12 cellular contexts compared by ENCODE assay signal in genomic region chr1:87968259-87968955, GRCh38.
A peak's percentile ranks its signal among the peaks of the same experiment; 100 is the strongest.
DNase-seq lines count a peak whose midpoint lies in the region; ATAC-seq and TF ChIP-seq lines count a peak whose summit lies in the region.
"Had no signal": no experiment of that assay in that cellular context is flagged by ENCODE, and none has a peak within 500 bp of the region (broad histone marks: within the 10 kb centered on the region; RNA-seq: fewer than 3 reads in every experiment).

No MANE protein-coding gene starts in this region.

- H3K9me3 Mint-ChIP-seq in activated CD8-positive, alpha-beta memory T cell treated with anti-CD3 and anti-CD28 coated beads, Interleukin-2, amount 10 ng/mL, durations not matched to agents 7 days and 5 days (ENCODE audit: low read depth), result no peaks in the 10 kb centered on the region
- H3K9me3 Mint-ChIP-seq: CD4-positive, alpha-beta T cell; central memory CD8-positive, alpha-beta T cell had no signal

- peaks cover 0 to 12% (median 0%) of the 10 kb centered on the region in 3 donors for H3K4me1 ChIP-seq in esophagus squamous epithelium

- ATAC-seq in sciatic nerve (peak; percentile 95), HG02610 (IDR thresholded peaks at IDR 0.05; ENCODE audit: unreplicated experiment) (no peak)
- ATAC-seq in activated CD8-positive, alpha-beta memory T cell treated with anti-CD3 and anti-CD28 coated beads, Interleukin-2, amount 10 ng/mL, durations not matched to agents 7 days and 5 days, result no peak
- ATAC-seq: left lobe of liver had no signal

- in situ Hi-C loops in astrocyte of the spinal cord (cut with HindIII; ENCODE audit: low sequenced_read_pairs), result no loop called here

- peaks cover 7% of the 10 kb centered on the region for H3K27me3 Mint-ChIP-seq in activated CD8-positive, alpha-beta memory T cell treated with anti-CD3 and anti-CD28 coated beads, Interleukin-2, amount 10 ng/mL, durations not matched to agents 7 days and 5 days
- H3K27me3 Mint-ChIP-seq: CD4-positive, alpha-beta T cell had no signal

- H3K27ac ChIP-seq in esophagus squamous epithelium, result no peak overlapping the region

- intact Hi-C loops in sciatic nerve (cut with DNase I), result no loop called here
- intact Hi-C loops in esophagus squamous epithelium (cut with DNase I), result no loop called here

- no peak for TF ChIP-seq POLR2A in esophagus squamous epithelium (IDR thresholded peaks at IDR 0.05)

- H3K36me3 Mint-ChIP-seq in activated CD8-positive, alpha-beta memory T cell treated with anti-CD3 and anti-CD28 coated beads, Interleukin-2, amount 10 ng/mL, durations not matched to agents 7 days and 5 days, result no peaks in the 10 kb centered on the region

- no peaks in the 10 kb centered on the region for H3K9me3 ChIP-seq in esophagus squamous epithelium

- no peak overlapping the region for H3K4me3 ChIP-seq in astrocyte of the spinal cord (ENCODE audit: low read depth, low read length)
- H3K4me3 ChIP-seq in esophagus squamous epithelium, result no peak overlapping the region

- CTCF ChIA-PET in activated CD8-positive, alpha-beta memory T cell treated with anti-CD3 and anti-CD28 coated beads, Interleukin-2, amount 10 ng/mL, durations not matched to agents 7 days and 5 days (lab: Charles Lee), result no interaction called here

- H3K27me3 ChIP-seq in esophagus squamous epithelium, result no peaks in the 10 kb centered on the region

- H3K36me3 ChIP-seq in esophagus squamous epithelium, result no peaks in the 10 kb centered on the region

- H3K4me1 Mint-ChIP-seq in activated CD8-positive, alpha-beta memory T cell treated with anti-CD3 and anti-CD28 coated beads, Interleukin-2, amount 10 ng/mL, durations not matched to agents 7 days and 5 days, result no peaks in the 10 kb centered on the region
- H3K4me1 Mint-ChIP-seq: central memory CD8-positive, alpha-beta T cell had no signal

- 49 to 62% methylated on average over 3 of the region's 3 CpGs for WGBS in esophagus squamous epithelium, 2 donors

- DNase-seq in GM03348 (ENCODE audit: low spot score) (peak; percentile 53), astrocyte of the spinal cord (ENCODE audit: low read depth, low spot score) (peak; percentile 85), iris pigment epithelial cell (ENCODE audit: low read depth) (peak; percentile 73), sciatic nerve (ENCODE audit: low spot score) (no peak), esophagus squamous epithelium (lab: John Stamatoyannopoulos, UW) (no peak), NCI-H510A (lab: John Stamatoyannopoulos, UW) (no peak)
- DNase-seq in activated CD8-positive, alpha-beta memory T cell treated with anti-CD3 and anti-CD28 coated beads, Interleukin-2, amount 10 ng/mL, durations not matched to agents 7 days and 5 days, result no peak
- DNase-seq: activated CD4-positive, alpha-beta T cell treated with anti-CD3 and anti-CD28 coated beads, Interleukin-2, amount 50 U/mL, for 1 hour; CD4-positive, alpha-beta T cell had no signal

- no peak overlapping the region for H3K27ac Mint-ChIP-seq in activated CD8-positive, alpha-beta memory T cell treated with anti-CD3 and anti-CD28 coated beads, Interleukin-2, amount 10 ng/mL, durations not matched to agents 7 days and 5 days
- H3K27ac Mint-ChIP-seq: CD4-positive, alpha-beta T cell had no signal

- no peak overlapping the region for H3K4me3 Mint-ChIP-seq in activated CD8-positive, alpha-beta memory T cell treated with anti-CD3 and anti-CD28 coated beads, Interleukin-2, amount 10 ng/mL, durations not matched to agents 7 days and 5 days
- H3K4me3 Mint-ChIP-seq: CD4-positive, alpha-beta T cell; central memory CD8-positive, alpha-beta T cell had no signal

- no peak for TF ChIP-seq CTCF in astrocyte of the spinal cord (IDR thresholded peaks at IDR 0.05; ENCODE audit: low read depth, low read length)
- no peak for TF ChIP-seq CTCF in esophagus squamous epithelium (IDR thresholded peaks at IDR 0.05)

Comparison
In these comparisons a context has a peak if more than half of its experiments do, and no peak if none do; other contexts are left out.
1. DNase-seq: peak in GM03348 (single experiment), astrocyte of the spinal cord (single experiment) and iris pigment epithelial cell (single experiment); none in sciatic nerve (single experiment), activated CD8-positive, alpha-beta memory T cell treated with anti-CD3 and anti-CD28 coated beads, Interleukin-2, amount 10 ng/mL, durations not matched to agents 7 days and 5 days (single experiment), esophagus squamous epithelium (single experiment) and NCI-H510A (single experiment).